11 cellular contexts compared by ENCODE assay signal in genomic region chr17:38850374-38850773, GRCh38. TPM values are rescaled to one million over a fixed set of nuclear protein-coding genes. Genes with fewer than 3 reads are reported as not detected.
A peak's percentile ranks its signal among the peaks of the same experiment; 100 is the strongest.
DNase-seq lines count a peak whose midpoint lies in the region; ATAC-seq, FAIRE-seq and TF ChIP-seq lines count a peak whose summit lies in the region.
"Had no signal": no experiment of that assay in that cellular context is flagged by ENCODE, and none has a peak within 500 bp of the region (broad histone marks: within the 10 kb centered on the region; RNA-seq: fewer than 3 reads in every experiment).

No MANE protein-coding gene starts in this region.

- H3K79me2 ChIP-seq in PC-3 (ENCODE audit: low read length) (peaks cover 43% of the 10 kb centered on the region), endothelial cell of umbilical vein (ENCODE audit: control insufficient read depth, insufficient read depth, low read length) (peaks cover 42% of the 10 kb centered on the region)

- H3K4me2 ChIP-seq in PC-3 (ENCODE audit: low read length) (peak overlapping the region; percentile 99), endothelial cell of umbilical vein (ENCODE audit: insufficient read depth, low read length) (peak overlapping the region; percentile 96)

- no peaks in the 10 kb centered on the region for H3K9me3 ChIP-seq in PC-3 (ENCODE audit: low read length)
- no peaks in the 10 kb centered on the region for H3K9me3 ChIP-seq in endothelial cell of umbilical vein (replicated peaks; ENCODE audit: control insufficient read depth, insufficient read depth, low read length)

- H3K4me3 ChIP-seq in PC-3 (ENCODE audit: low read length) (peak overlapping the region; percentile 90), endothelial cell of umbilical vein (replicated peaks in 1 of 3; ENCODE audit: insufficient read depth in 1 of 3, low read depth in 1 of 3, low read length in 3 of 3) (peak overlapping the region in 1 of 3 experiments; percentile 91)

- POLR2A ChIA-PET in activated CD4-positive, alpha-beta T cell treated with anti-CD3 and anti-CD28 coated beads, Interleukin-2, amount 10 ng/mL, durations not matched to agents 7 days and 5 days (lab: Charles Lee): no interaction called here
- POLR2A ChIA-PET in PC-3 (lab: Charles Lee; ENCODE audit: unreplicated experiment) (no interaction called here), endothelial cell of umbilical vein (lab: Charles Lee) (no interaction called here)

- H3K27me3 ChIP-seq in PC-3 (ENCODE audit: low read length) (no peaks in the 10 kb centered on the region), endothelial cell of umbilical vein (ENCODE audit: control insufficient read depth in 2 of 2, insufficient read depth in 2 of 2, low read length in 2 of 2) (no peaks in the 10 kb centered on the region)

- peak; percentile 8 for TF ChIP-seq POLR2A in endothelial cell of umbilical vein (IDR thresholded peaks at IDR 0.05; ENCODE audit: low read depth, low read length)

- H3K9me3 Mint-ChIP-seq in activated CD4-positive, alpha-beta T cell treated with anti-CD3 and anti-CD28 coated beads, Interleukin-2, amount 10 ng/mL, durations not matched to agents 7 days and 5 days: no peaks in the 10 kb centered on the region
- no peaks in the 10 kb centered on the region for H3K9me3 Mint-ChIP-seq in progenitor cell of endocrine pancreas (ENCODE audit: low read depth)

- intact Hi-C loops in PC-3 (cut with micrococcal nuclease): no loop called here
- intact Hi-C loops in endothelial cell of umbilical vein (cut with micrococcal nuclease): loop anchor here (5.0 kb wide), 1 partner anchor 48 kb away; no protein-coding TSS in a partner anchor

- peak overlapping the region; percentile 37 for H3K27ac Mint-ChIP-seq in activated CD4-positive, alpha-beta T cell treated with anti-CD3 and anti-CD28 coated beads, Interleukin-2, amount 10 ng/mL, durations not matched to agents 7 days and 5 days
- peak overlapping the region; percentile 80 for H3K27ac Mint-ChIP-seq in progenitor cell of endocrine pancreas

- BruUV-seq in PC-3 (replicated peaks; lab: Mats Ljungman, UMichigan): no TSS peak
- BruUV-seq in endothelial cell of umbilical vein (replicated peaks; lab: Mats Ljungman, UMichigan): no TSS peak

- H3K9ac ChIP-seq in PC-3 (ENCODE audit: low read length) (no peak overlapping the region), endothelial cell of umbilical vein (replicated peaks; ENCODE audit: extremely low read depth, insufficient read depth, low read length) (no peak overlapping the region)

- no peak overlapping the region for H3K27ac ChIP-seq in PC-3 (ENCODE audit: low read length)
- H3K27ac ChIP-seq in endothelial cell of umbilical vein (ENCODE audit: insufficient read depth, low read depth, low read length): no peak overlapping the region

- H3K9me1 ChIP-seq in endothelial cell of umbilical vein (replicated peaks; ENCODE audit: control insufficient read depth, extremely low read depth, insufficient read depth, low read length): no peaks in the 10 kb centered on the region

- no peaks in the 10 kb centered on the region for H3K27me3 Mint-ChIP-seq in activated CD4-positive, alpha-beta T cell treated with anti-CD3 and anti-CD28 coated beads, Interleukin-2, amount 10 ng/mL, durations not matched to agents 7 days and 5 days
- no peaks in the 10 kb centered on the region for H3K27me3 Mint-ChIP-seq in progenitor cell of endocrine pancreas

- no peaks in the 10 kb centered on the region for H3F3A ChIP-seq in PC-3 (ENCODE audit: low read length, unreplicated experiment)

- no peak for DNase-seq in activated CD4-positive, alpha-beta T cell treated with anti-CD3 and anti-CD28 coated beads, Interleukin-2, amount 10 ng/mL, durations not matched to agents 7 days and 5 days
- DNase-seq in activated CD4-positive, alpha-beta T cell treated with anti-CD3 and anti-CD28 coated beads, Interleukin-2, amount 50 U/mL, for 4 hours: no peak
- DNase-seq in PC-3: no peak
- DNase-seq in endothelial cell of umbilical vein (ENCODE audit: low read depth, low spot score): no peak
- no peak for DNase-seq in progenitor cell of endocrine pancreas (ENCODE audit: low spot score, unreplicated experiment)
- DNase-seq in epidermal melanocyte (ENCODE audit: insufficient read length, low spot score): no peak
- DNase-seq: activated CD4-positive, alpha-beta T cell treated with anti-CD3 and anti-CD28 coated beads for 4 hours; midbrain; SHP77 had no signal

- H3K9me2 ChIP-seq in PC-3 (replicated peaks; ENCODE audit: low read length): no peaks in the 10 kb centered on the region

- peak overlapping the region; percentile 92 for H3K4me3 Mint-ChIP-seq in activated CD4-positive, alpha-beta T cell treated with anti-CD3 and anti-CD28 coated beads, Interleukin-2, amount 10 ng/mL, durations not matched to agents 7 days and 5 days
- peak overlapping the region; percentile 97 for H3K4me3 Mint-ChIP-seq in progenitor cell of endocrine pancreas (ENCODE audit: low read depth)

- H3K4me1 Mint-ChIP-seq in activated CD4-positive, alpha-beta T cell treated with anti-CD3 and anti-CD28 coated beads, Interleukin-2, amount 10 ng/mL, durations not matched to agents 7 days and 5 days: peaks cover 48% of the 10 kb centered on the region
- H3K4me1 Mint-ChIP-seq in progenitor cell of endocrine pancreas (ENCODE audit: low read depth): peaks cover 25% of the 10 kb centered on the region

- no peak for FAIRE-seq in endothelial cell of umbilical vein (lab: Jason Lieb, UNC)

- H3K36me3 Mint-ChIP-seq in activated CD4-positive, alpha-beta T cell treated with anti-CD3 and anti-CD28 coated beads, Interleukin-2, amount 10 ng/mL, durations not matched to agents 7 days and 5 days (ENCODE audit: low read depth): peaks cover 61% of the 10 kb centered on the region
- peaks cover 45% of the 10 kb centered on the region for H3K36me3 Mint-ChIP-seq in progenitor cell of endocrine pancreas (ENCODE audit: insufficient read depth)

- H3K36me3 ChIP-seq in PC-3 (ENCODE audit: low read depth, low read length) (peaks cover 52% of the 10 kb centered on the region), endothelial cell of umbilical vein (ENCODE audit: control insufficient read depth in 2 of 2, extremely low read depth in 1 of 2, insufficient read depth in 2 of 2, low read length in 2 of 2) (peaks cover 24 to 29% of the 10 kb centered on the region in 2 experiments)

- TF ChIP-seq CTCF in PC-3 (conservative IDR thresholded peaks at IDR 0.05; ENCODE audit: low read depth, low read length): no peak
- TF ChIP-seq CTCF in endothelial cell of umbilical vein (IDR thresholded peaks at IDR 0.05; ENCODE audit: extremely low read depth in 1 of 2, insufficient read depth in 1 of 2, low read depth in 1 of 2, low read length in 2 of 2): no peak
- TF ChIP-seq CTCF in progenitor cell of endocrine pancreas (IDR thresholded peaks at IDR 0.05; ENCODE audit: unreplicated experiment): no peak

- H2AFZ ChIP-seq in PC-3 (ENCODE audit: low read length) (no peak overlapping the region), endothelial cell of umbilical vein (ENCODE audit: low read depth, low read length) (no peak overlapping the region)

- ATAC-seq in PC-3 (no peak), GM19455 (IDR thresholded peaks at IDR 0.05; ENCODE audit: unreplicated experiment) (no peak), HG02870 (IDR thresholded peaks at IDR 0.05; ENCODE audit: unreplicated experiment) (no peak)

- peaks cover 35% of the 10 kb centered on the region for H4K20me1 ChIP-seq in PC-3 (ENCODE audit: low read length)
- peaks cover 4% of the 10 kb centered on the region for H4K20me1 ChIP-seq in endothelial cell of umbilical vein (replicated peaks; ENCODE audit: control insufficient read depth, extremely low read depth, insufficient read depth, low read length)

- H3K4me1 ChIP-seq in PC-3 (ENCODE audit: insufficient read depth, low read length) (peaks cover 14% of the 10 kb centered on the region; the same call in 1 of the 2 replicates), endothelial cell of umbilical vein (ENCODE audit: control insufficient read depth, extremely low read depth, insufficient read depth, low read length) (peaks cover 19% of the 10 kb centered on the region)

- CTCF ChIA-PET in activated CD4-positive, alpha-beta T cell treated with anti-CD3 and anti-CD28 coated beads, Interleukin-2, amount 10 ng/mL, durations not matched to agents 7 days and 5 days (lab: Charles Lee): interaction anchor here (0.5 kb wide), 1 partner anchor 9 kb away, joined by 5 read pairs; no protein-coding TSS in a partner anchor
- CTCF ChIA-PET in PC-3 (lab: Charles Lee): no interaction called here
- CTCF ChIA-PET in endothelial cell of umbilical vein (lab: Charles Lee): interaction anchor here (1.0 kb wide), 1 partner anchor 17 kb away, joined by 3 read pairs; no protein-coding TSS in a partner anchor

- dilution Hi-C loops in endothelial cell of umbilical vein (cut with MboI; ENCODE audit: extremely low pct_ligation_motif_present, low sequenced_read_pairs): no loop called here

RNA-seq across cellular contexts. Expression of gene RPL23, which starts 3.1 kb away (rescaled TPM):
- total RNA-seq in activated CD4-positive, alpha-beta T cell treated with anti-CD3 and anti-CD28 coated beads, Interleukin-2, amount 10 ng/mL, durations not matched to agents 7 days and 5 days: 1,000 to 10,000 TPM; 1,147 to 1,160 TPM
- total RNA-seq in PC-3 (2014; rRNA removed) (807 and 1,110 TPM in 2 replicates), endothelial cell of umbilical vein (1,270 and 1,292 TPM in 2 replicates), progenitor cell of endocrine pancreas (1,623 and 1,642 TPM in 2 replicates)
- polyA plus RNA-seq in endothelial cell of umbilical vein: 1,232 and 1,847 TPM in 2 replicates
- polyA plus RNA-seq in endothelial cell of umbilical vein (2011; cell fraction: cytosol; rRNA removed): 2,575 and 3,174 TPM in 2 replicates
- polyA plus RNA-seq in endothelial cell of umbilical vein (2011; cell fraction: nucleus; rRNA removed): 730 and 736 TPM in 2 replicates
- 2,834 and 3,213 TPM in 2 replicates for polyA plus RNA-seq in endothelial cell of umbilical vein (2012)
- 432 and 546 TPM in 2 replicates for polyA minus RNA-seq in endothelial cell of umbilical vein
- polyA minus RNA-seq in endothelial cell of umbilical vein (2011; cell fraction: cytosol; rRNA and poly(A)+ RNA removed): 658 TPM
- 81.9 and 97.6 TPM in 2 replicates for polyA minus RNA-seq in endothelial cell of umbilical vein (2011; cell fraction: nucleus; rRNA and poly(A)+ RNA removed)

RNA-seq across cellular contexts. Expression of gene LASP1, which starts 19.5 kb away (rescaled TPM):
- 100 to 1,000 TPM; 189 to 200 TPM for total RNA-seq in activated CD4-positive, alpha-beta T cell treated with anti-CD3 and anti-CD28 coated beads, Interleukin-2, amount 10 ng/mL, durations not matched to agents 7 days and 5 days
- 106 and 120 TPM in 2 replicates for total RNA-seq in PC-3 (2014; rRNA removed)
- total RNA-seq in endothelial cell of umbilical vein: 231 and 242 TPM in 2 replicates
- polyA plus RNA-seq in endothelial cell of umbilical vein: 214 and 247 TPM in 2 replicates
- 148 and 183 TPM in 2 replicates for polyA plus RNA-seq in endothelial cell of umbilical vein (2011; cell fraction: cytosol; rRNA removed)
- 122 and 137 TPM in 2 replicates for polyA plus RNA-seq in endothelial cell of umbilical vein (2011; cell fraction: nucleus; rRNA removed)
- 177 and 200 TPM in 2 replicates for polyA plus RNA-seq in endothelial cell of umbilical vein (2012)
- polyA minus RNA-seq in endothelial cell of umbilical vein: 232 and 233 TPM in 2 replicates
- 92.4 TPM for polyA minus RNA-seq in endothelial cell of umbilical vein (2011; cell fraction: cytosol; rRNA and poly(A)+ RNA removed)
- polyA minus RNA-seq in endothelial cell of umbilical vein (2011; cell fraction: nucleus; rRNA and poly(A)+ RNA removed): 61.7 and 87.6 TPM in 2 replicates
- total RNA-seq in progenitor cell of endocrine pancreas: 134 and 135 TPM in 2 replicates

RNA-seq across cellular contexts. Expression of gene CWC25, which starts 25.3 kb away (rescaled TPM):
- 10 to 100 TPM; 27.2 to 30.5 TPM for total RNA-seq in activated CD4-positive, alpha-beta T cell treated with anti-CD3 and anti-CD28 coated beads, Interleukin-2, amount 10 ng/mL, durations not matched to agents 7 days and 5 days
- total RNA-seq in PC-3 (2014; rRNA removed): 11.8 and 15.0 TPM in 2 replicates
- 19.7 and 20.0 TPM in 2 replicates for total RNA-seq in endothelial cell of umbilical vein
- polyA plus RNA-seq in endothelial cell of umbilical vein: 12.4 and 13.8 TPM in 2 replicates
- 12.6 and 15.4 TPM in 2 replicates for polyA plus RNA-seq in endothelial cell of umbilical vein (2011; cell fraction: cytosol; rRNA removed)
- 71.1 and 86.4 TPM in 2 replicates for polyA plus RNA-seq in endothelial cell of umbilical vein (2011; cell fraction: nucleus; rRNA removed)
- 18.1 and 20.3 TPM in 2 replicates for polyA plus RNA-seq in endothelial cell of umbilical vein (2012)
- polyA minus RNA-seq in endothelial cell of umbilical vein: 14.3 and 14.8 TPM in 2 replicates
- polyA minus RNA-seq in endothelial cell of umbilical vein (2011; cell fraction: cytosol; rRNA and poly(A)+ RNA removed): 3.8 TPM
- 13.2 and 19.7 TPM in 2 replicates for polyA minus RNA-seq in endothelial cell of umbilical vein (2011; cell fraction: nucleus; rRNA and poly(A)+ RNA removed)
- 17.1 and 19.9 TPM in 2 replicates for total RNA-seq in progenitor cell of endocrine pancreas

RNA-seq across cellular contexts. Expression of gene PIP4K2B, which starts 51.0 kb away (rescaled TPM):
- 10 to 100 TPM; 49.4 to 52.6 TPM for total RNA-seq in activated CD4-positive, alpha-beta T cell treated with anti-CD3 and anti-CD28 coated beads, Interleukin-2, amount 10 ng/mL, durations not matched to agents 7 days and 5 days
- total RNA-seq in PC-3 (2014; rRNA removed): 25.5 and 43.7 TPM in 2 replicates
- total RNA-seq in endothelial cell of umbilical vein: 48.1 and 48.8 TPM in 2 replicates
- 22.4 and 23.1 TPM in 2 replicates for polyA plus RNA-seq in endothelial cell of umbilical vein
- 26.9 and 32.2 TPM in 2 replicates for polyA plus RNA-seq in endothelial cell of umbilical vein (2011; cell fraction: cytosol; rRNA removed)
- 60.7 and 65.1 TPM in 2 replicates for polyA plus RNA-seq in endothelial cell of umbilical vein (2011; cell fraction: nucleus; rRNA removed)
- polyA plus RNA-seq in endothelial cell of umbilical vein (2012): 30.9 and 31.5 TPM in 2 replicates
- polyA minus RNA-seq in endothelial cell of umbilical vein: 68.7 and 71.3 TPM in 2 replicates
- 19.7 TPM for polyA minus RNA-seq in endothelial cell of umbilical vein (2011; cell fraction: cytosol; rRNA and poly(A)+ RNA removed)
- 13.5 and 16.2 TPM in 2 replicates for polyA minus RNA-seq in endothelial cell of umbilical vein (2011; cell fraction: nucleus; rRNA and poly(A)+ RNA removed)
- total RNA-seq in progenitor cell of endocrine pancreas: 66.8 and 77.8 TPM in 2 replicates
